Comparison of ENCODE assay signal across 30 cellular contexts in the genomic region with DNA sequence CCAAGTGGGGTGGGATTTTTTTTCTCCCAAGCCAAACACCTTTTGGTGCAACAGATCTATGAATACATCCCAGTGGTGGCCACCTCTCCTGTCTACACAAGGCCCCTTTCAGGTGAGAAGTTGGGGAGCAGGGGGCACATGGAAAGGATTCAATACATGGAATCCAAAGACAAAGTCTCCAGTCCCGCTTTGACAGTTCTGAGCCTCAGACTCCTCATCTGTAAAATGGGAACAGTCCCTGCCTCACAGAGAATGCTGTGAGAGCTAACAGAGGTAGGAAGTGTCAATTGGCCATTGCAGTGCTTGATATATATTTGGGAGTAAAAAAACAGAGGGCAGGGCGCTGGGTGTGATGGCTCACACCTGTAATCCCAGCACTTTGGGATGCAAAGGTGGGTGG.
"Had no signal": no experiment of that assay in that cellular context is flagged by ENCODE, and none has a peak within 500 bp of the region (broad histone marks: within the 10 kb centered on the region; RNA-seq: fewer than 3 reads in every experiment).

No MANE protein-coding gene starts in this region.

- H3K36me3 Mint-ChIP-seq: activated naive CD4-positive, alpha-beta T cell treated with anti-CD3 and anti-CD28 coated beads, Interleukin-2, amount 50 U/mL, for 72 hours; IgD-negative memory B cell had no signal

- H3K27ac ChIP-seq: brain microvascular endothelial cell, SJSA1 had no signal

- DNase-seq: activated CD4-positive, alpha-beta T cell treated with anti-CD3 and anti-CD28 coated beads for 36 hours; activated CD4-positive, alpha-beta T cell treated with anti-CD3 and anti-CD28 coated beads, Interleukin-2, amount 10 ng/mL, durations not matched to agents 7 days and 5 days; activated CD4-positive, alpha-beta T cell treated with anti-CD3 and anti-CD28 coated beads, Interleukin-2, amount 50 U/mL, for 48 hours; activated CD8-positive, alpha-beta T cell treated with anti-CD3 and anti-CD28 coated beads, Interleukin-2, amount 10 ng/mL, durations not matched to agents 7 days and 5 days; activated gamma-delta T cell treated with Interleukin-2 at 50 U/mL for 16 hours; activated naive CD4-positive, alpha-beta T cell treated with anti-CD3 and anti-CD28 coated beads for 36 hours; activated T-cell treated with anti-CD3 and anti-CD28 coated beads, Interleukin-2, amount 50 U/mL, for 4 hours; amniotic stem cell; aorta; brain microvascular endothelial cell; Kasumi-1; KG1; MG63; NCI-H1048; NCI-H1105 treated with DMSO at 0.1 percent for 48 hours; NCI-H1436; NCI-H1694; NCI-H1930; NCI-H2081 treated with DMSO at 0.1 percent for 48 hours; NCI-H345; NCI-H524 treated with DMSO at 0.1 percent for 48 hours; SHP77 treated with DMSO at 0.1 percent for 48 hours; SK-N-SH had no signal

- H3K4me3 ChIP-seq: MG63, SJSA1 had no signal

- H3K27ac Mint-ChIP-seq: activated CD4-positive, alpha-beta T cell treated with anti-CD3 and anti-CD28 coated beads, Interleukin-2, amount 10 ng/mL, durations not matched to agents 7 days and 5 days; activated CD8-positive, alpha-beta T cell treated with anti-CD3 and anti-CD28 coated beads, Interleukin-2, amount 10 ng/mL, durations not matched to agents 7 days and 5 days; activated T-helper 1 cell treated with anti-CD3 and anti-CD28 coated beads, Interleukin-12 subunit alpha, Interleukin-12 subunit beta, Interleukin-2, Interleukin-4 antibody, amounts not matched to agents 30 ng/mL and 10 ng/mL and 1 ng/mL, durations not matched to agents 14 hours and 24 hours and 36 hours; IgD-negative memory B cell; T-helper 1 cell treated with Interleukin-12 subunit alpha and Interleukin-12 subunit beta and Interleukin-4 antibody, amounts not matched to agents 30 μg/mL and 1 μg/mL, for 36 hours; T-helper 2 cell treated with Interferon-gamma antibody and Interleukin-4, amounts not matched to agents 5 μg/mL and 100 μg/mL, for 36 hours had no signal

- H3K27me3 ChIP-seq: brain microvascular endothelial cell, MG63, SJSA1 had no signal

- H3K9me3 Mint-ChIP-seq: activated CD4-positive, alpha-beta T cell treated with anti-CD3 and anti-CD28 coated beads, Interleukin-2, amount 10 ng/mL, durations not matched to agents 7 days and 5 days; activated naive CD4-positive, alpha-beta T cell treated with anti-CD3 and anti-CD28 coated beads for 36 hours; activated naive CD4-positive, alpha-beta T cell treated with anti-CD3 and anti-CD28 coated beads, Interleukin-2, amount 50 U/mL, for 72 hours; activated T-cell treated with anti-CD3 and anti-CD28 coated beads, Interleukin-2, amount 50 U/mL, for 4 hours; activated T-helper 1 cell treated with anti-CD3 and anti-CD28 coated beads, Interleukin-12 subunit alpha, Interleukin-12 subunit beta, Interleukin-2, Interleukin-4 antibody, amounts not matched to agents 30 ng/mL and 10 ng/mL and 1 ng/mL, durations not matched to agents 14 hours and 24 hours and 36 hours; IgD-negative memory B cell; T-helper 1 cell treated with Interleukin-12 subunit alpha and Interleukin-12 subunit beta and Interleukin-4 antibody, amounts not matched to agents 30 μg/mL and 1 μg/mL, for 36 hours; T-helper 2 cell treated with Interferon-gamma antibody and Interleukin-4, amounts not matched to agents 5 μg/mL and 100 μg/mL, for 36 hours had no signal

- H3K9ac ChIP-seq: SK-N-SH had no signal

- H3K27me3 Mint-ChIP-seq: activated CD4-positive, alpha-beta T cell treated with anti-CD3 and anti-CD28 coated beads for 36 hours; activated CD4-positive, alpha-beta T cell treated with anti-CD3 and anti-CD28 coated beads, Interleukin-2, amount 10 ng/mL, durations not matched to agents 7 days and 5 days had no signal

- H3K4me3 Mint-ChIP-seq: activated CD4-positive, alpha-beta T cell treated with anti-CD3 and anti-CD28 coated beads for 36 hours; activated CD4-positive, alpha-beta T cell treated with anti-CD3 and anti-CD28 coated beads, Interleukin-2, amount 10 ng/mL, durations not matched to agents 7 days and 5 days; activated CD8-positive, alpha-beta T cell treated with anti-CD3 and anti-CD28 coated beads, Interleukin-2, amount 10 ng/mL, durations not matched to agents 7 days and 5 days; activated naive CD4-positive, alpha-beta T cell treated with anti-CD3 and anti-CD28 coated beads for 36 hours; activated T-cell treated with anti-CD3 and anti-CD28 coated beads, Interleukin-2, amount 50 U/mL, for 4 hours; activated T-helper 1 cell treated with anti-CD3 and anti-CD28 coated beads, Interleukin-12 subunit alpha, Interleukin-12 subunit beta, Interleukin-2, Interleukin-4 antibody, amounts not matched to agents 30 ng/mL and 10 ng/mL and 1 ng/mL, durations not matched to agents 14 hours and 24 hours and 36 hours; IgD-negative memory B cell; T-helper 1 cell treated with Interleukin-12 subunit alpha and Interleukin-12 subunit beta and Interleukin-4 antibody, amounts not matched to agents 30 μg/mL and 1 μg/mL, for 36 hours; T-helper 2 cell treated with Interferon-gamma antibody and Interleukin-4, amounts not matched to agents 5 μg/mL and 100 μg/mL, for 36 hours had no signal

- H3K36me3 ChIP-seq: brain microvascular endothelial cell, MG63, SJSA1 had no signal

- H3K4me1 Mint-ChIP-seq: IgD-negative memory B cell had no signal

- H3K9me3 ChIP-seq: MG63, SJSA1, SK-N-SH had no signal

- ATAC-seq: activated CD8-positive, alpha-beta T cell treated with anti-CD3 and anti-CD28 coated beads, Interleukin-2, amount 10 ng/mL, durations not matched to agents 7 days and 5 days; activated T-cell treated with anti-CD3 and anti-CD28 coated beads, Interleukin-2, amount 50 U/mL, for 4 hours; Panc1 had no signal
